Comparison of ENCODE assay signal across 14 cellular contexts in the genomic region with DNA sequence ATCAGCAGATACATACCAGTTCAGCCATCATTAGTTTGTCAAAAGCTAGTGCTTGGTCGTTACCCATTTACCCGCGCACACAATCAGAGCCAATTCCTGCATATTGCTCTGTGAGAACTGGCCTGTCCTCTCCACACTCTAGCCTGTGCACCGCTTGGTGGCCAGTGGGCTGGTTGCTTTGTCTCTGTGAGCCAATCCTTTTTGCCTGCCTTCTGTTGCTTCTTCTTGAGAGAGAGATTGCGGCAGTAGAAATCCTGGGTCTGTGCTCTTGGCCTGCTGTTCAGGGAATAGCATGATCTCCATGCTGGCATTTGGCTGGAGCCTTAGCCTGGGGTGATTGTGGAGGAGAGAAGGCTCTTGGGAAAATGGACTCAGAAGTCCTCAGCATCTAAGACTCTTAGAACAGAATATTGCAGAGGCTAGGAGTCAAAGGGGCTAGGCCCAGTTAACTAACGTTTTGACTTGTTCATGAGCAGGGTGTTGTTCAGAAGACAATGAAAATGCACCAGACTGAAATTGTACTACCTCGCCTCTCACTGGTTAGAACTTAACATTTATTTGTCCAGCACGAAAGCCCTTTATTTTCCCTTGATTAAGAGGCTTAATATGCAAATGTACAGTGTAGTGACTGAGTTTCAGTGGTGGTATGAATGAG. TPM values are rescaled to one million over a fixed set of nuclear protein-coding genes. Genes with fewer than 3 reads are reported as not detected.
DNase-seq lines count a peak whose midpoint lies in the region; ATAC-seq lines count a peak whose summit lies in the region.
"Had no signal": no experiment of that assay in that cellular context is flagged by ENCODE, and none has a peak within 500 bp of the region (broad histone marks: within the 10 kb centered on the region; RNA-seq: fewer than 3 reads in every experiment).

No MANE protein-coding gene starts in this region.

- ATAC-seq in Right ventricle myocardium superior (ENCODE audit: poor library complexity) (peak; percentile 7), HG03175 (IDR thresholded peaks at IDR 0.05; ENCODE audit: unreplicated experiment) (no peak)

- peak overlapping the region; percentile 85 for H3K27ac ChIP-seq in temporal lobe (ENCODE audit: low read depth, low read length)
- H3K27ac ChIP-seq: WERI-Rb-1 had no signal

- intact Hi-C loops in Right ventricle myocardium superior (cut with DNase I) (no loop called here), cardiac septum (cut with DNase I) (loop anchor here (5.0 kb wide), 1 partner anchor 37 kb away; a partner anchor contains a TSS)

- DNase-seq in Right ventricle myocardium superior (no peak), cardiac septum (ENCODE audit: low spot score) (no peak), cerebellar cortex (ENCODE audit: low spot score) (peak; percentile 92), midbrain (lab: John Stamatoyannopoulos, UW) (peak; percentile 64), HuH-7 (ENCODE audit: low spot score) (no peak), NCI-H1105 (lab: John Stamatoyannopoulos, UW) (no peak)
- DNase-seq: effector memory CD4-positive, alpha-beta T cell; KBM-7; left cardiac atrium; NCI-H187; SHP77 treated with DMSO at 0.1 percent for 48 hours; WERI-Rb-1 had no signal

RNA-seq across cellular contexts. Expression of a gene that starts 37.1 kb away (rescaled TPM):
- total RNA-seq in Right ventricle myocardium superior, result 76.9 TPM
- 135 TPM for total RNA-seq in cardiac septum
- 169 TPM for total RNA-seq in temporal lobe

Comparison
In these comparisons a context has a peak if more than half of its experiments do, and no peak if none do; other contexts are left out.
1. DNase-seq: peak in cerebellar cortex (single experiment) and midbrain (single experiment); none in Right ventricle myocardium superior (single experiment), cardiac septum (single experiment), HuH-7 (single experiment) and NCI-H1105 (single experiment).